In genomic region chr6:35731414-35731735, GRCh38 we compare ENCODE assay signal across 8 cellular contexts. TPM values are rescaled to one million over a fixed set of nuclear protein-coding genes. Genes with fewer than 3 reads are reported as not detected.
DNase-seq lines count a peak whose midpoint lies in the region; ATAC-seq, FAIRE-seq and TF ChIP-seq lines count a peak whose summit lies in the region.

No MANE protein-coding gene starts in this region.

- H3K4me2 ChIP-seq in A549, result peak overlapping the region; percentile 81

- WGBS in A549 (ENCODE audit: missing lambda C conversion rate), result no CpG with 5 or more reads among the region's 23 CpGs

- no peak for TF ChIP-seq CTCF in A549 (IDR thresholded peaks at IDR 0.05)

- no peaks in the 10 kb centered on the region for H3K9me3 ChIP-seq in A549

- TF ChIP-seq POLR2A in A549 (IDR thresholded peaks at IDR 0.05; ENCODE audit: low read length), result 0 out of 2 replicates have a peak, but pooled peaks have one; percentile 17

- peaks cover 51% of the 10 kb centered on the region for H3K4me1 ChIP-seq in A549

- FAIRE-seq in A549 (lab: Jason Lieb, UNC), result no peak

- H3K27ac ChIP-seq in A549, result peak overlapping the region; percentile 98 to 99

- DNase-seq in A549 (ENCODE audit: low read depth in 1 of 2, low spot score in 1 of 2) (peak; percentile 81 to 83), NCI-H345 (lab: John Stamatoyannopoulos, UW) (peak; percentile 79), cerebellar cortex (ENCODE audit: low spot score) (peak; percentile 90), kidney glomerular epithelial cell (lab: John Stamatoyannopoulos, UW) (peak; percentile 47)
- peak; percentile 89 for DNase-seq in activated CD4-positive, alpha-beta T cell treated with anti-CD3 and anti-CD28 coated beads for 1 hour
- DNase-seq in stimulated activated CD4-positive, alpha-beta T cell treated with anti-CD3 and anti-CD28 coated beads, Interleukin-15, amount 100 ng/mL, for 48 hours (ENCODE audit: low read depth in 2 of 2), result peak; percentile 89 to 94

- CTCF ChIA-PET in A549 (lab: Yijun Ruan, JAX), result interaction anchor here (1.1 kb wide), 1 partner anchor 147 kb away, joined by 6 read pairs; no protein-coding TSS in a partner anchor

- peak overlapping the region; percentile 75 for H3K4me3 ChIP-seq in A549

- ATAC-seq in A549, result peak; percentile 62 to 70
- peak; percentile 30 for ATAC-seq in GM18520 (IDR thresholded peaks at IDR 0.05; ENCODE audit: unreplicated experiment)
- peak; percentile 38 for ATAC-seq in HG03064 (IDR thresholded peaks at IDR 0.05; ENCODE audit: low read depth, unreplicated experiment)

- POLR2A ChIA-PET in A549 (lab: Yijun Ruan, JAX), result no interaction called here

- TF ChIP-seq RAD21 in A549 (conservative IDR thresholded peaks at IDR 0.05 in 1 of 2, IDR thresholded peaks at IDR 0.05 in 1 of 2), result no peak

- no peak for TF ChIP-seq EP300 in A549 (IDR thresholded peaks at IDR 0.05)

TF ChIP-seq in A549, 52 proteins besides CTCF, POLR2A, EP300 and RAD21:
- no peak for TF ChIP-seq ELK1 (IDR thresholded peaks at IDR 0.05; ENCODE audit: low read depth, low read length)

RNA-seq across cellular contexts. Expression of gene ARMC12, which starts 5.5 kb away (rescaled TPM):
- polyA plus RNA-seq in A549 (2011; rRNA removed) (0.88 and 0.94 TPM in 2 replicates), A549 (2017; fragmentation: RNase III; extraction: RNeasy Plus Mini Kit Qiagen cat#74134 plus additional on column Dnase treatment) (0.26 to 0.44 TPM (median 0.28 TPM) in 3 replicates)
- 0.48 and 0.50 TPM in 2 replicates for polyA plus RNA-seq in A549 (2012; cell fraction: cytosol; rRNA removed)
- 2.7 and 2.9 TPM in 2 replicates for polyA plus RNA-seq in A549 (2012; cell fraction: nucleus; rRNA removed)
- 0.37 and 1.1 TPM in 2 replicates for polyA minus RNA-seq in A549 (2011; rRNA and poly(A)+ RNA removed)

RNA-seq across cellular contexts. Expression of gene FKBP5, which starts 42.7 kb away (rescaled TPM):
- polyA plus RNA-seq in A549 (2011; rRNA removed) (10.9 and 11.7 TPM in 2 replicates), A549 (2017; fragmentation: RNase III; extraction: RNeasy Plus Mini Kit Qiagen cat#74134 plus additional on column Dnase treatment) (7.7 to 9.5 TPM (median 8.4 TPM) in 3 replicates)
- polyA plus RNA-seq in A549 (2012; cell fraction: cytosol; rRNA removed), result 3.4 and 3.9 TPM in 2 replicates
- polyA plus RNA-seq in A549 (2012; cell fraction: nucleus; rRNA removed), result 1.5 and 2.3 TPM in 2 replicates
- polyA minus RNA-seq in A549 (2011; rRNA and poly(A)+ RNA removed), result 3.1 and 4.9 TPM in 2 replicates

RNA-seq across cellular contexts. Expression of gene CLPSL2, which starts 45.0 kb away (rescaled TPM):
- 0.36 and 0.72 TPM in 2 replicates for polyA plus RNA-seq in A549 (2011; rRNA removed)
- 0.27 TPM in 1 of 2 replicates, not detected in the other for polyA plus RNA-seq in A549 (2012; cell fraction: cytosol; rRNA removed)
- polyA plus RNA-seq in A549 (2012; cell fraction: nucleus; rRNA removed), result not detected in 2 replicates
- polyA plus RNA-seq in A549 (2017; fragmentation: RNase III; extraction: RNeasy Plus Mini Kit Qiagen cat#74134 plus additional on column Dnase treatment), result 0.37 to 0.38 TPM in 2 of 3 replicates, not detected in the other
- not detected in 2 replicates for polyA minus RNA-seq in A549 (2011; rRNA and poly(A)+ RNA removed)

RNA-seq across cellular contexts. Expression of gene CLPSL1, which starts 49.4 kb away (rescaled TPM):
- polyA plus RNA-seq in A549 (2011; rRNA removed), result not detected in 2 replicates
- not detected in 2 replicates for polyA plus RNA-seq in A549 (2012; cell fraction: cytosol; rRNA removed)
- not detected in 2 replicates for polyA plus RNA-seq in A549 (2012; cell fraction: nucleus; rRNA removed)
- not detected in 3 replicates for polyA plus RNA-seq in A549 (2017; fragmentation: RNase III; extraction: RNeasy Plus Mini Kit Qiagen cat#74134 plus additional on column Dnase treatment)
- not detected in 2 replicates for polyA minus RNA-seq in A549 (2011; rRNA and poly(A)+ RNA removed)

Comparison
In these comparisons a context has a peak if more than half of its experiments do, and no peak if none do; other contexts are left out.
1. Peak in every context shown above with its lines: DNase-seq, ATAC-seq, H3K4me3 ChIP-seq and H3K27ac ChIP-seq.